14 cellular contexts compared by ENCODE assay signal in genomic region chr10:103578782-103579382, GRCh38.
A peak's percentile ranks its signal among the peaks of the same experiment; 100 is the strongest.
DNase-seq lines count a peak whose midpoint lies in the region; ATAC-seq, FAIRE-seq and TF ChIP-seq lines count a peak whose summit lies in the region.
"Had no signal": no experiment of that assay in that cellular context is flagged by ENCODE, and none has a peak within 500 bp of the region (broad histone marks: within the 10 kb centered on the region; RNA-seq: fewer than 3 reads in every experiment).

No MANE protein-coding gene starts in this region.

- ATAC-seq in GM18907 (IDR thresholded peaks at IDR 0.05; ENCODE audit: unreplicated experiment): peak; percentile 69
- peak; percentile 81 for ATAC-seq in HG03095 (IDR thresholded peaks at IDR 0.05; ENCODE audit: unreplicated experiment)
- ATAC-seq in GM12878: peak; percentile 85
- ATAC-seq in Right ventricle myocardium superior (ENCODE audit: poor library complexity): no peak

- no peaks in the 10 kb centered on the region for H3K9me3 ChIP-seq in GM12878 (replicated peaks; ENCODE audit: control insufficient read depth, insufficient read depth, low read length)
- H3K9me3 ChIP-seq: right atrium auricular region had no signal

- no peaks in the 10 kb centered on the region; a peak in 4 of 4 replicates for H3K27me3 ChIP-seq in GM12878 (replicated peaks in 1 of 2; ENCODE audit: control insufficient read depth in 2 of 2, insufficient read depth in 2 of 2, low read length in 1 of 2)
- H3K27me3 ChIP-seq: cardiac muscle cell, right atrium auricular region had no signal

- SMC1A ChIA-PET in GM12878 (lab: Charles Lee; ENCODE audit: uncharacterized antibody, unreplicated experiment): no interaction called here

- H2AFZ ChIP-seq in GM12878 (ENCODE audit: control insufficient read depth, low read depth, low read length): no peak overlapping the region

- intact Hi-C loops in GM12878 (cut with micrococcal nuclease; ENCODE audit: unreplicated experiment) (no loop called here), Right ventricle myocardium superior (cut with DNase I) (no loop called here)

- no peak overlapping the region for H3K4me2 ChIP-seq in GM12878 (ENCODE audit: control insufficient read depth, insufficient read depth)

- RAD21 ChIA-PET in GM12878 (lab: Charles Lee; ENCODE audit: unreplicated experiment): no interaction called here

- no peaks in the 10 kb centered on the region for H3K79me2 ChIP-seq in GM12878 (ENCODE audit: control insufficient read depth, insufficient read depth, low read length)

- H4K20me1 ChIP-seq in GM12878 (ENCODE audit: control insufficient read depth, insufficient read depth): no peaks in the 10 kb centered on the region

- TF ChIP-seq EP300 in GM12878 (IDR thresholded peaks at IDR 0.05; ENCODE audit: borderline replicate concordance in 1 of 2, control insufficient read depth in 1 of 2, low read depth in 2 of 2, low read length in 2 of 2): no peak

- BruUV-seq in GM12878 (replicated peaks; lab: Mats Ljungman, UMichigan): no TSS peak

- in situ Hi-C loops in GM12878 (cut with MboI): no loop called here

- H3K36me3 ChIP-seq in GM12878 (ENCODE audit: control insufficient read depth in 2 of 2, insufficient read depth in 2 of 2, low read length in 1 of 2): no peaks in the 10 kb centered on the region
- H3K36me3 ChIP-seq: cardiac muscle cell, right atrium auricular region had no signal

- H3K4me3 ChIP-seq in GM12878: no peak overlapping the region
- H3K4me3 ChIP-seq: cardiac muscle cell, right atrium auricular region had no signal

- H3K9ac ChIP-seq in GM12878 (ENCODE audit: control insufficient read depth, insufficient read depth, low read length): no peak overlapping the region

- 46% methylated on average over 15 of the region's 15 CpGs for WGBS in GM12878 (ENCODE audit: insufficient coverage, insufficient replicate concordance, low lambda C conversion rate, missing lambda C conversion rate)

- TF ChIP-seq POLR2A in GM12878 (IDR thresholded peaks at IDR 0.05; ENCODE audit: low read depth, low read length): no peak

- TF ChIP-seq CTCF in GM12878 (IDR thresholded peaks at IDR 0.05 in 2 of 3, conservative IDR thresholded peaks at IDR 0.05 in 1 of 3; ENCODE audit: control insufficient read depth in 2 of 3, extremely low read depth in 1 of 3, insufficient read depth in 1 of 3, low read depth in 3 of 3, low read length in 3 of 3): no peak

- H3K27ac ChIP-seq in GM12878 (ENCODE audit: control insufficient read depth, insufficient read depth): no peak overlapping the region
- H3K27ac ChIP-seq: cardiac muscle cell, right atrium auricular region had no signal

- DNase-seq in GM12878 (ENCODE audit: low read depth, low spot score) (no peak), renal cortical epithelial cell (ENCODE audit: low read depth) (peak; percentile 74), epidermal melanocyte (ENCODE audit: insufficient read length, low spot score) (no peak), NCI-H2107 (lab: John Stamatoyannopoulos, UW) (no peak), Right ventricle myocardium superior (no peak)
- DNase-seq: activated CD8-positive, alpha-beta memory T cell treated with anti-CD3 and anti-CD28 coated beads for 24 hours; activated naive CD4-positive, alpha-beta T cell treated with anti-CD3 and anti-CD28 coated beads, Interleukin-2, amount 10 ng/mL, durations not matched to agents 7 days and 5 days; COR-L47; midbrain; NCI-H1694 treated with DMSO at 0.1 percent for 48 hours had no signal

- FAIRE-seq in GM12878 (lab: Jason Lieb, UNC): no peak

- no peaks in the 10 kb centered on the region for H3K4me1 ChIP-seq in GM12878 (ENCODE audit: control insufficient read depth, insufficient read depth, low read length)

- TF ChIP-seq RAD21 in GM12878 (IDR thresholded peaks at IDR 0.05; ENCODE audit: insufficient read depth, low read depth, low read length): no peak

- CTCF ChIA-PET in GM12878 (lab: Yijun Ruan, JAX): interaction anchor here (2.6 kb wide), 1 partner anchor 14 kb away, joined by 11 read pairs; no protein-coding TSS in a partner anchor

- POLR2A ChIA-PET in GM12878 (lab: Charles Lee): no interaction called here

TF ChIP-seq in GM12878, 131 proteins besides CTCF, POLR2A, EP300 and RAD21:
- TF ChIP-seq CBX3 (IDR thresholded peaks at IDR 0.05; ENCODE audit: borderline replicate concordance, low read depth) (no peak), E4F1 (IDR thresholded peaks at IDR 0.05; ENCODE audit: borderline replicate concordance, partially characterized antibody) (no peak), ETV6 (conservative IDR thresholded peaks at IDR 0.05 in 1 of 2, IDR thresholded peaks at IDR 0.05 in 1 of 2; ENCODE audit: borderline replicate concordance in 1 of 2, low read depth in 1 of 2) (no peak), ZSCAN29 (IDR thresholded peaks at IDR 0.05) (no peak), SP1 (IDR thresholded peaks at IDR 0.05; ENCODE audit: low read depth, low read length) (no peak), HDAC2 (IDR thresholded peaks at IDR 0.05) (no peak), CEBPB (IDR thresholded peaks at IDR 0.05; ENCODE audit: borderline replicate concordance in 1 of 2, low read depth in 2 of 2, low read length in 2 of 2) (no peak), RBBP5 (conservative IDR thresholded peaks at IDR 0.05) (no peak), HDAC6 (IDR thresholded peaks at IDR 0.05; ENCODE audit: unreplicated experiment) (no peak), SRF (IDR thresholded peaks at IDR 0.05; ENCODE audit: low read depth in 2 of 2, low read length in 2 of 2) (no peak), CHD4 (IDR thresholded peaks at IDR 0.05) (no peak), ZNF24 (IDR thresholded peaks at IDR 0.05) (no peak)
- TF ChIP-seq, protein P1, sequence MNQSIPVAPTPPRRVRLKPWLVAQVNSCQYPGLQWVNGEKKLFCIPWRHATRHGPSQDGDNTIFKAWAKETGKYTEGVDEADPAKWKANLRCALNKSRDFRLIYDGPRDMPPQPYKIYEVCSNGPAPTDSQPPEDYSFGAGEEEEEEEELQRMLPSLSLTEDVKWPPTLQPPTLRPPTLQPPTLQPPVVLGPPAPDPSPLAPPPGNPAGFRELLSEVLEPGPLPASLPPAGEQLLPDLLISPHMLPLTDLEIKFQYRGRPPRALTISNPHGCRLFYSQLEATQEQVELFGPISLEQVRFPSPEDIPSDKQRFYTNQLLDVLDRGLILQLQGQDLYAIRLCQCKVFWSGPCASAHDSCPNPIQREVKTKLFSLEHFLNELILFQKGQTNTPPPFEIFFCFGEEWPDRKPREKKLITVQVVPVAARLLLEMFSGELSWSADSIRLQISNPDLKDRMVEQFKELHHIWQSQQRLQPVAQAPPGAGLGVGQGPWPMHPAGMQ (IDR thresholded peaks at IDR 0.05; ENCODE audit: borderline replicate concordance): no peak
